In the genomic region with DNA sequence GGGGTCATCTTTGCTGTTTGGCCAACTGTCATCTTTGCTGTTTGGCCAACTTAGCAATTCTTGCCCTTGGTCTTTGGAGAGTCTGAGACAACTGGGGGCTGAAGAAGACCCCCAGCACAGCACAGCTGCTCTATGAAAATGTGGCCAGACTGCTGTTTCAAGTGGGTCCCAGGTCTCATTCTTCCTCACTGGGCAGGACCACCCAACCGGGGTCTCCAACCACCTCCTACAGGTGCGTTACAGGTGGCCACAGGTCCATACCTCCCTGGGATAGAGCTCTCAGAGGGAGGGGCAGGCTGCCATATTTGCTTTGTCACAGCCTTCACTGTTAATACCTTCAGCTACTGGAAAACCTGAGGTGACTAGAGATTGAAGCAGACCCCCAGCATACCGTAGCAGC, we compare ENCODE assay signal across 3 cellular contexts.
"Had no signal": no experiment of that assay in that cellular context is flagged by ENCODE, and none has a peak within 500 bp of the region (broad histone marks: within the 10 kb centered on the region; RNA-seq: fewer than 3 reads in every experiment).

No MANE protein-coding gene starts in this region.

- DNase-seq: GDM1, GF-D8 had no signal

- ATAC-seq: GM12878 had no signal

- H3K4me3 ChIP-seq: GM12878 had no signal
